Comparison of ENCODE assay signal across 18 cellular contexts in genomic region chr7:158274996-158275395, GRCh38.
DNase-seq lines count a peak whose midpoint lies in the region; ATAC-seq lines count a peak whose summit lies in the region.
"Had no signal": no experiment of that assay in that cellular context is flagged by ENCODE, and none has a peak within 500 bp of the region (broad histone marks: within the 10 kb centered on the region; RNA-seq: fewer than 3 reads in every experiment).

No MANE protein-coding gene starts in this region.

- peak; percentile 19 for DNase-seq in left ventricle myocardium superior
- no peak for DNase-seq in Right ventricle myocardium superior
- DNase-seq in posterior vena cava (ENCODE audit: low spot score), result peak; percentile 75
- no peak for DNase-seq in activated CD4-positive, alpha-beta T cell treated with anti-CD3 and anti-CD28 coated beads, Interleukin-2, amount 50 U/mL, for 4 hours
- DNase-seq in NCI-H1105 treated with DMSO at 0.1 percent for 48 hours (lab: John Stamatoyannopoulos, UW), result no peak
- DNase-seq: ACHN; BE2C; CD8-positive, alpha-beta T cell; DND-41; GDM1; GOT3; NCI-H1417 treated with DMSO at 0.1 percent for 48 hours; NCI-H2081 treated with DMSO at 0.1 percent for 48 hours; NCI-H446 treated with DMSO at 0.1 percent for 48 hours; NCI-H748 treated with DMSO at 0.1 percent for 48 hours; PC-9 had no signal

- ATAC-seq in left ventricle myocardium superior (no peak), Right ventricle myocardium superior (ENCODE audit: poor library complexity) (no peak), esophagus mucosa (peak; percentile 21), HG03135 (IDR thresholded peaks at IDR 0.05; ENCODE audit: unreplicated experiment) (no peak)
- ATAC-seq: CD8-positive, alpha-beta T cell had no signal

- intact Hi-C loops in left ventricle myocardium superior (cut with micrococcal nuclease), result no loop called here
- intact Hi-C loops in Right ventricle myocardium superior (cut with DNase I), result no loop called here
- intact Hi-C loops in posterior vena cava (cut with DNase I), result no loop called here

Comparison
In these comparisons a context has a peak if more than half of its experiments do, and no peak if none do; other contexts are left out.
1. DNase-seq: peak in left ventricle myocardium superior (single experiment) and posterior vena cava (single experiment); none in Right ventricle myocardium superior (single experiment), activated CD4-positive, alpha-beta T cell treated with anti-CD3 and anti-CD28 coated beads, Interleukin-2, amount 50 U/mL, for 4 hours (0 of 2) and NCI-H1105 treated with DMSO at 0.1 percent for 48 hours (single experiment).